ENCODE assay signal across 8 cellular contexts in the genomic region with DNA sequence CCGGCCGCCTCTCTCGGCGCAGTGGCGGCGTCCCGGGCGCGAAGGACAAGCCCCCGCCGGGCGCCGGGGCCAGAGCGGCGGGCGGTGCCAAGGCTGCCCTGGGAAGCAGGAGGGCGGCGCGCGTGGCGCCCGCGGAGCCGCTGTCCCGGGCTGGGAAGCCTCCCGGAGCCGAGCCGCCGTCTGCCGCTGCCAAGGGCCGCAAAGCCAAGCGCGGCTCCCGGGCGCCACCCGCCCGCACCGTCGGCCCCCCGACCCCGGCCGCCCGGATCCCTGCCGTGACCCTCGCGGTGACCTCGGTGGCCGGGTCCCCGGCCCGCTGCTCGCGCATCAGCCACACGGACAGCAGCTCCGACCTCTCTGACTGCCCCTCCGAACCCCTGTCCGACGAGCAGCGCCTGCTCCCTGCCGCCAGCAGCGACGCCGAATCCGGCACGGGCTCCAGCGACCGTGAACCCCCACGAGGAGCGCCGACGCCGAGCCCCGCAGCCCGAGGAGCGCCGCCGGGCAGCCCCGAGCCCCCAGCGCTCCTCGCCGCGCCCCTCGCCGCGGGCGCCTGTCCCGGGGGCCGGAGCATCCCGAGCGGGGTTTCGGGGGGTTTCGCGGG. TPM values are rescaled to one million over a fixed set of nuclear protein-coding genes. Genes with fewer than 3 reads are reported as not detected.
DNase-seq lines count a peak whose midpoint lies in the region; ATAC-seq and TF ChIP-seq lines count a peak whose summit lies in the region.

No MANE protein-coding gene starts in this region.

- ATAC-seq in GM21786 (IDR thresholded peaks at IDR 0.05; ENCODE audit: unreplicated experiment) (peak; percentile 3), T-helper 17 cell (no peak), esophagus mucosa (no peak)

- peaks cover 9% of the 10 kb centered on the region for H3K36me3 Mint-ChIP-seq in T-helper 17 cell (ENCODE audit: low read depth)

- H3K4me2 ChIP-seq in osteoblast (ENCODE audit: insufficient read depth, low read length) = peak overlapping the region; percentile 95

- no peaks in the 10 kb centered on the region for H3K27me3 ChIP-seq in osteoblast (ENCODE audit: insufficient read depth, low read length)

- H3K27ac ChIP-seq in osteoblast (ENCODE audit: low read depth, low read length) = peak overlapping the region; percentile 23

- peak overlapping the region; percentile 97 for H3K4me3 Mint-ChIP-seq in T-helper 17 cell

- H4K20me1 ChIP-seq in osteoblast (ENCODE audit: insufficient read depth, low read length) = peaks cover 28% of the 10 kb centered on the region

- DNase-seq in CD1c-positive myeloid dendritic cell (ENCODE audit: extremely low spot score) (peak; percentile 23), T-helper 17 cell (no peak), fibroblast of mammary gland (ENCODE audit: low read depth) (no peak), osteoblast (ENCODE audit: insufficient read length, low spot score, missing footprints) (peak; percentile 93), T-helper 1 cell (no peak), NCI-H2029 treated with DMSO at 0.1 percent for 48 hours (lab: John Stamatoyannopoulos, UW) (no peak)

- peaks cover 5% of the 10 kb centered on the region for H3K36me3 ChIP-seq in osteoblast (ENCODE audit: insufficient read depth, low read length)

- TF ChIP-seq CTCF in fibroblast of mammary gland (conservative IDR thresholded peaks at IDR 0.05; ENCODE audit: control insufficient read depth, insufficient read depth, low read depth, low read length) (no peak), osteoblast (IDR thresholded peaks at IDR 0.05; ENCODE audit: extremely low read depth, low read depth, low read length) (no peak)

- H2AFZ ChIP-seq in osteoblast (ENCODE audit: low read length) = no peak overlapping the region

- H3K27ac Mint-ChIP-seq in T-helper 17 cell = no peak overlapping the region

- peaks cover 20% of the 10 kb centered on the region for H3K4me1 ChIP-seq in osteoblast (ENCODE audit: insufficient read depth, low read length)

- H3K4me3 ChIP-seq in fibroblast of mammary gland (ENCODE audit: control insufficient read depth, low read depth, low read length) (peak overlapping the region; percentile 72), osteoblast (ENCODE audit: insufficient read depth, low read length) (peak overlapping the region; percentile 85)

- no peaks in the 10 kb centered on the region for H3K9me3 ChIP-seq in T-helper 17 cell (ENCODE audit: control insufficient read depth, low read length, poor library complexity, severe bottlenecking)
- no peaks in the 10 kb centered on the region for H3K9me3 ChIP-seq in osteoblast (ENCODE audit: low read depth, low read length)

- H3K4me1 Mint-ChIP-seq in T-helper 17 cell = peaks cover 22% of the 10 kb centered on the region

- H3K27me3 Mint-ChIP-seq in T-helper 17 cell = peaks cover 53% of the 10 kb centered on the region

- H3K79me2 ChIP-seq in osteoblast (ENCODE audit: insufficient read depth, low read length) = peaks cover 43% of the 10 kb centered on the region

RNA-seq across cellular contexts. Expression of a gene that starts 0.7 kb away (rescaled TPM):
- total RNA-seq in T-helper 17 cell = 1 to 10 TPM in 1 of 2 donors, under 1 TPM in 1; 0.22 to 2.1 TPM
- total RNA-seq in osteoblast = 38.0 and 44.5 TPM in 2 replicates
- total RNA-seq in esophagus mucosa = 9.9 TPM

Comparison
In these comparisons a context has a peak if more than half of its experiments do, and no peak if none do; other contexts are left out.
1. DNase-seq: peak in CD1c-positive myeloid dendritic cell (single experiment) and osteoblast (single experiment); none in T-helper 17 cell (0 of 3), fibroblast of mammary gland (single experiment), T-helper 1 cell (0 of 5) and NCI-H2029 treated with DMSO at 0.1 percent for 48 hours (single experiment).